ENCODE assay signal across 1 cellular context in genomic region chr12:131458048-131458374, GRCh38.
TF ChIP-seq lines count a peak whose summit lies in the region.

No MANE protein-coding gene starts in this region.

TF ChIP-seq in GM23338, 12 proteins besides CTCF, POLR2A, EP300 and RAD21:
- no peak for TF ChIP-seq EZH2 (IDR thresholded peaks at IDR 0.05; ENCODE audit: low read depth, unreplicated experiment)
- no peak for TF ChIP-seq NANOG (IDR thresholded peaks at IDR 0.05; ENCODE audit: borderline replicate concordance)
- TF ChIP-seq ZNF114 (CRISPR knock-in tag; IDR thresholded peaks at IDR 0.05) = no peak
- no peak for TF ChIP-seq CREB1 (CRISPR knock-in tag; IDR thresholded peaks at IDR 0.05; ENCODE audit: low read depth)
- TF ChIP-seq STAT1 (IDR thresholded peaks at IDR 0.05; ENCODE audit: unreplicated experiment) = no peak
- TF ChIP-seq ETS1 (IDR thresholded peaks at IDR 0.05) = no peak
- no peak for TF ChIP-seq EZH2phosphoT487 (IDR thresholded peaks at IDR 0.05; ENCODE audit: unreplicated experiment)
- no peak for TF ChIP-seq ZNF462 (CRISPR knock-in tag; IDR thresholded peaks at IDR 0.05)
- TF ChIP-seq ZNF331 (CRISPR knock-in tag; IDR thresholded peaks at IDR 0.05; ENCODE audit: low read depth) = no peak
- TF ChIP-seq POLR2AphosphoS5 (IDR thresholded peaks at IDR 0.05; ENCODE audit: low read depth) = no peak
- TF ChIP-seq JUNB (IDR thresholded peaks at IDR 0.05; ENCODE audit: unreplicated experiment) = no peak
TF ChIP-seq in GM23338: peak in this region for 0.
